8 cellular contexts compared by ENCODE assay signal in the genomic region with DNA sequence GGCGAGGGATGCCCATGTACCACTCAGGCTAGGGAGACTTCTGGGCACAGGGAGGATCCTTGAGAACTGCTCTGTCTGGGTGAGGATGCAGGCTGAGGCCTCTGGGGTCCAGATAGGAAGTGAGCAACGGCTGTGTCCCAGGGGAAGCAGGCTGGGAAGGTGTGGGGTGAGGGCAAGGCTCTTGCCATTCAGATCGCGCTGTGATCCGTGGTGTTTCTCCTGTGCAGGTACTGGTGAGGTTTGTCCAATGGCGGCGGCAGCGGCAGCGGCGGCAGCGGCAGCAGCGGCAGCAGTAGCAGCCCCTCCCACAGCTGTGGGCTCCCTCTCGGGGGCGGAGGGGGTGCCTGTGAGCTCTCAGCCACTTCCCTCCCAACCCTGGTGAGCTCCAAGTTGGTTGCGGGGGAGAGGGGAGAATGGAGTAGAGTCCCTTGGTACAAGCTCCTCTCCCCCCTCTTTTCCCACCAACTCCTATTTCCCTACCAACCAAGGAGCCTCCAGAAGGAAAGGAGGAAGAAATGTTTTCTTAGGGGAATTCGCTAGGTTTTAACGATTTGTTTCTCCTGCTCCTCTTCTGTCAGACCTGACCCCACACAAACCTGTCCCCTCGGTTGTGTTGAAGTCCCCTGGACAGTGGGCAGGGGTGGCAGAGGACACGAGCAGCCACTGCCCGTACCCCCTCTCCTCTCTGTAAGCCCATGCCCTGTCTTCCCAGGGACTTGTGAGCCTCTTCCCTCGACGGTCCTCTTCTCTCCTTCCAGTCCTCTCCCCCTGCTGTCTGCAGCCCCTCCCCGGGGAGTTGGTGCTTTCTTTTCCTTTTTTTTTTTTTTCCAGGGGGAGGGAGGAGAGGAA. TPM values are rescaled to one million over a fixed set of nuclear protein-coding genes. Genes with fewer than 3 reads are reported as not detected.
DNase-seq lines count a peak whose midpoint lies in the region; ATAC-seq, FAIRE-seq and TF ChIP-seq lines count a peak whose summit lies in the region.

No MANE protein-coding gene starts in this region.

- H3K9me3 Mint-ChIP-seq in naive B cell = no peaks in the 10 kb centered on the region

- TF ChIP-seq EP300 in K562 (IDR thresholded peaks at IDR 0.05; ENCODE audit: low read length) = no peak

- ATAC-seq in K562 (peak; percentile 2; the same call in 1 of the 3 replicates), naive B cell (ENCODE audit: low read depth in 2 of 2) (no peak), GM19035 (IDR thresholded peaks at IDR 0.05; ENCODE audit: unreplicated experiment) (no peak), GM21576 (IDR thresholded peaks at IDR 0.05; ENCODE audit: unreplicated experiment) (no peak)

- POLR2A ChIA-PET in K562 (lab: Yijun Ruan, JAX) = interaction anchor here (0.7 to 1.3 kb wide), 5 partner anchors 8 to 110 kb away, joined by 3 to 4 read pairs (median 3); no protein-coding TSS in a partner anchor

- H2AFZ ChIP-seq in OCI-LY1 (ENCODE audit: low read length) (no peak overlapping the region), K562 (ENCODE audit: low read depth, low read length) (no peak overlapping the region)

- DNase-seq in ELF-1 (ENCODE audit: low read depth, low spot score) = peak; percentile 66
- peak in 2 of 4 experiments; percentile 53 to 65 for DNase-seq in K562 (ENCODE audit: extremely low read depth in 1 of 4, low spot score in 3 of 4)
- DNase-seq in naive B cell = no peak
- no peak for DNase-seq in DMS153 treated with DMSO at 0.1 percent for 48 hours (lab: John Stamatoyannopoulos, UW; ENCODE audit: unreplicated experiment)
- no peak for DNase-seq in AG08396 (ENCODE audit: low spot score)

- H3K27ac ChIP-seq in OCI-LY1 (ENCODE audit: low read depth, low read length, poor library complexity, severe bottlenecking) = no peak overlapping the region
- peak overlapping the region; percentile 88 for H3K27ac ChIP-seq in K562 (ENCODE audit: extremely low read depth, low read depth, low read length)

- H3K27me3 ChIP-seq in OCI-LY1 (ENCODE audit: insufficient read depth, low read length) (no peaks in the 10 kb centered on the region), K562 (ENCODE audit: control insufficient read depth in 2 of 2, insufficient read depth in 2 of 2, low read length in 2 of 2) (no peaks in the 10 kb centered on the region)

- TF ChIP-seq CTCF in OCI-LY1 (IDR thresholded peaks at IDR 0.05; ENCODE audit: low read length) = no peak
- TF ChIP-seq CTCF in K562 (IDR thresholded peaks at IDR 0.05 in 2 of 3, conservative IDR thresholded peaks at IDR 0.05 in 1 of 3; ENCODE audit: insufficient read depth in 2 of 3, low read depth in 1 of 3, low read length in 3 of 3) = no peak

- FAIRE-seq in K562 (lab: Jason Lieb, UNC) = peak; percentile 75

- H3K4me3 ChIP-seq in OCI-LY1 (ENCODE audit: low read depth, low read length, poor library complexity, severe bottlenecking) = peak overlapping the region; percentile 68
- peak overlapping the region; percentile 60 for H3K4me3 ChIP-seq in K562

- peak overlapping the region in 2 of 6 donors; percentile 42 to 86 for H3K27ac Mint-ChIP-seq in naive B cell

- no TSS peak for BruUV-seq in K562 (replicated peaks; lab: Mats Ljungman, UMichigan)

- in situ Hi-C loops in K562 (cut with MboI) = no loop called here

- CTCF ChIA-PET in K562 (lab: Yijun Ruan, JAX; ENCODE audit: low intra/inter-chr PET ratio) = no interaction called here

- H4K20me1 ChIP-seq in OCI-LY1 (ENCODE audit: insufficient read depth, low read length) (no peaks in the 10 kb centered on the region), K562 (replicated peaks; ENCODE audit: control insufficient read depth, insufficient read depth, low read length) (peaks cover 23% of the 10 kb centered on the region; the same call in 1 of the 2 replicates)

- H3K4me1 Mint-ChIP-seq in naive B cell = peaks cover 45 to 52% (median 51%) of the 10 kb centered on the region in 3 donors

- H3K27me3 Mint-ChIP-seq in naive B cell = peaks cover 0 to 11% (median 6%) of the 10 kb centered on the region in 3 donors

- peaks cover 56% of the 10 kb centered on the region for H3K4me1 ChIP-seq in OCI-LY1 (ENCODE audit: insufficient read depth, low read length, severe bottlenecking)
- H3K4me1 ChIP-seq in K562 (replicated peaks in 1 of 2; ENCODE audit: control insufficient read depth in 2 of 2, insufficient read depth in 2 of 2, low read length in 2 of 2) = peaks cover 40 to 83% of the 10 kb centered on the region in 2 experiments

- H3F3A ChIP-seq in OCI-LY1 (ENCODE audit: insufficient read depth, low read length) = no peaks in the 10 kb centered on the region

- H3K9me1 ChIP-seq in K562 (ENCODE audit: control insufficient read depth, insufficient read depth, low read length) = no peaks in the 10 kb centered on the region

- H3K79me2 ChIP-seq in OCI-LY1 (ENCODE audit: insufficient read depth, low read length) (no peaks in the 10 kb centered on the region), K562 (ENCODE audit: control insufficient read depth, insufficient read depth, low read length) (peaks cover 40% of the 10 kb centered on the region)

- TF ChIP-seq RAD21 in K562 (CRISPR knock-in tag; conservative IDR thresholded peaks at IDR 0.05 in 1 of 2, IDR thresholded peaks at IDR 0.05 in 1 of 2) = no peak

- H3K36me3 ChIP-seq in OCI-LY1 (ENCODE audit: insufficient read depth, low read length) (peaks cover 37% of the 10 kb centered on the region), K562 (ENCODE audit: control insufficient read depth, insufficient read depth, low read length) (peaks cover 36% of the 10 kb centered on the region)

- peak overlapping the region in 6 of 8 donors; percentile 57 to 89 (median 69) for H3K4me3 Mint-ChIP-seq in naive B cell

- peak overlapping the region; percentile 81 for H3K4me2 ChIP-seq in OCI-LY1 (ENCODE audit: low read length)
- H3K4me2 ChIP-seq in K562 (ENCODE audit: insufficient read depth, low read length) = peak overlapping the region; percentile 91

- no peaks in the 10 kb centered on the region for H3K9me3 ChIP-seq in OCI-LY1 (ENCODE audit: low read length)
- no peaks in the 10 kb centered on the region for H3K9me3 ChIP-seq in K562 (replicated peaks; ENCODE audit: control insufficient read depth, insufficient read depth, low read depth, low read length)

- H3K9me2 ChIP-seq in OCI-LY1 (ENCODE audit: low read depth, low read length) = no peaks in the 10 kb centered on the region

- H3K36me3 Mint-ChIP-seq in naive B cell = peaks cover 0 to 7% of the 10 kb centered on the region in 2 donors

- TF ChIP-seq POLR2A in K562 (conservative IDR thresholded peaks at IDR 0.05) = no peak

- intact Hi-C loops in K562 (cut with micrococcal nuclease) = loop anchor here (10.0 kb wide), 1 partner anchor 215 kb away; the partner anchor contains the start of gene C16orf92

- 15% methylated on average over 15 of the region's 23 CpGs for WGBS in K562 (ENCODE audit: insufficient coverage, low coverage, missing lambda C conversion rate)

- peak overlapping the region; percentile 74; the same call in 1 of the 2 replicates for H3K9ac ChIP-seq in OCI-LY1 (ENCODE audit: low read length)
- peak overlapping the region; percentile 30 to 100; a peak in 3 of 4 replicates for H3K9ac ChIP-seq in K562 (ENCODE audit: insufficient read depth in 1 of 2, low read depth in 2 of 2, low read length in 2 of 2)

RNA-seq across cellular contexts. Expression of gene PRRT2, which starts 1.9 kb away (rescaled TPM):
- 2.5 and 4.2 TPM in 2 replicates for total RNA-seq in K562 (2011; cell fraction: chromatin; rRNA removed; ENCODE audit: low replicate concordance)
- total RNA-seq in K562 (2011; cell fraction: nucleolus; rRNA removed) = 1.7 and 2.8 TPM in 2 replicates
- total RNA-seq in K562 (2011; cell fraction: nucleoplasm; rRNA removed) = 2.1 and 6.5 TPM in 2 replicates
- 0.16 and 0.27 TPM in 2 replicates for total RNA-seq in K562 (2014; rRNA removed)
- 0.11 TPM in 1 of 2 replicates, not detected in the other for total RNA-seq in K562 (2014; rRNA removed; fragmentation: Illumina TruSeq; extraction: Trizol)
- 0.25 and 0.38 TPM in 2 replicates for total RNA-seq in K562 (2015; rRNA removed; fragmentation: Illumina TruSeq; extraction: Trizol)
- total RNA-seq in K562 (2021) = 0.69 and 1.2 TPM in 2 replicates
- polyA plus RNA-seq in K562 (2011; rRNA removed) = 0.42 and 0.96 TPM in 2 replicates
- 0.48 and 0.60 TPM in 2 replicates for polyA plus RNA-seq in K562 (2011; cell fraction: cytosol; rRNA removed)
- 9.4 and 12.9 TPM in 2 replicates for polyA plus RNA-seq in K562 (2011; cell fraction: nucleus; rRNA removed)
- 0.72 and 1.4 TPM in 2 replicates for polyA plus RNA-seq in K562 (2012)
- polyA plus RNA-seq in K562 (2014; fragmentation: Illumina TruSeq; extraction: Trizol) = 0.28 and 0.46 TPM in 2 replicates
- polyA plus RNA-seq in K562 (2014; fragmentation: Nextera tagmentation; extraction: Ambion mirVana) = not detected
- polyA plus RNA-seq in K562 (2014; rRNA removed) = 0.81 and 1.0 TPM in 2 replicates
- 0.25 and 0.30 TPM in 2 replicates for polyA minus RNA-seq in K562 (2011; rRNA and poly(A)+ RNA removed)
- polyA minus RNA-seq in K562 (2011; cell fraction: cytosol; rRNA and poly(A)+ RNA removed) = not detected in 2 replicates
- polyA minus RNA-seq in K562 (2011; cell fraction: nucleus; rRNA and poly(A)+ RNA removed) = 1.3 and 1.6 TPM in 2 replicates
- polyA plus RNA-seq in naive B cell (ENCODE audit: low read depth in 6 of 6) = under 1 TPM in 2 of 6 donors, not detected in 4; 0.10 to 0.97 TPM

RNA-seq across cellular contexts. Expression of gene MAZ, which starts 3.7 kb away (rescaled TPM):
- 95.3 and 227 TPM in 2 replicates for total RNA-seq in K562 (2011; cell fraction: chromatin; rRNA removed; ENCODE audit: low replicate concordance)
- total RNA-seq in K562 (2011; cell fraction: nucleolus; rRNA removed) = 242 and 255 TPM in 2 replicates
- 165 and 167 TPM in 2 replicates for total RNA-seq in K562 (2011; cell fraction: nucleoplasm; rRNA removed)
- total RNA-seq in K562 (2014; rRNA removed) = 414 and 504 TPM in 2 replicates
- total RNA-seq in K562 (2014; rRNA removed; fragmentation: Illumina TruSeq; extraction: Trizol) = 196 and 250 TPM in 2 replicates
- 378 and 386 TPM in 2 replicates for total RNA-seq in K562 (2015; rRNA removed; fragmentation: Illumina TruSeq; extraction: Trizol)
- 518 and 532 TPM in 2 replicates for total RNA-seq in K562 (2021)
- polyA plus RNA-seq in K562 (2011; rRNA removed) = 216 and 275 TPM in 2 replicates
- 302 and 460 TPM in 2 replicates for polyA plus RNA-seq in K562 (2011; cell fraction: cytosol; rRNA removed)
- 274 and 319 TPM in 2 replicates for polyA plus RNA-seq in K562 (2011; cell fraction: nucleus; rRNA removed)
- polyA plus RNA-seq in K562 (2012) = 576 and 597 TPM in 2 replicates
- polyA plus RNA-seq in K562 (2014; fragmentation: Illumina TruSeq; extraction: Trizol) = 420 and 592 TPM in 2 replicates
- 10 to 100 TPM; 45.4 to 59.3 TPM for polyA plus RNA-seq in K562 (2014; fragmentation: Nextera tagmentation; extraction: Ambion mirVana)
- 225 and 259 TPM in 2 replicates for polyA plus RNA-seq in K562 (2014; rRNA removed)
- polyA minus RNA-seq in K562 (2011; rRNA and poly(A)+ RNA removed) = 238 and 356 TPM in 2 replicates
- polyA minus RNA-seq in K562 (2011; cell fraction: cytosol; rRNA and poly(A)+ RNA removed) = 360 and 377 TPM in 2 replicates
- polyA minus RNA-seq in K562 (2011; cell fraction: nucleus; rRNA and poly(A)+ RNA removed) = 72.8 and 95.2 TPM in 2 replicates
- 10 to 100 TPM; 16.1 to 30.6 (median 23.2) TPM for polyA plus RNA-seq in naive B cell (ENCODE audit: low read depth in 6 of 6)

RNA-seq across cellular contexts. Expression of gene PAGR1, which starts 5.9 kb away (rescaled TPM):
- 8.4 and 14.4 TPM in 2 replicates for total RNA-seq in K562 (2011; cell fraction: chromatin; rRNA removed; ENCODE audit: low replicate concordance)
- total RNA-seq in K562 (2011; cell fraction: nucleolus; rRNA removed) = 14.2 and 16.0 TPM in 2 replicates
- total RNA-seq in K562 (2011; cell fraction: nucleoplasm; rRNA removed) = 11.1 and 12.8 TPM in 2 replicates
- total RNA-seq in K562 (2014; rRNA removed) (58.2 and 68.3 TPM in 2 replicates), K562 (2014; rRNA removed; fragmentation: Illumina TruSeq; extraction: Trizol) (16.5 and 16.8 TPM in 2 replicates), K562 (2015; rRNA removed; fragmentation: Illumina TruSeq; extraction: Trizol) (40.7 and 42.2 TPM in 2 replicates), K562 (2021) (33.3 and 36.0 TPM in 2 replicates)
- polyA plus RNA-seq in K562 (2011; rRNA removed) (15.4 and 16.6 TPM in 2 replicates), K562 (2014; fragmentation: Illumina TruSeq; extraction: Trizol) (15.7 and 26.0 TPM in 2 replicates), K562 (2014; fragmentation: Nextera tagmentation; extraction: Ambion mirVana) (1 to 10 TPM; 1.4 to 4.5 TPM), K562 (2014; rRNA removed) (42.8 and 51.3 TPM in 2 replicates), naive B cell (ENCODE audit: low read depth in 6 of 6) (10 to 100 TPM; 35.5 to 51.5 (median 46.9) TPM)
- 16.9 and 23.2 TPM in 2 replicates for polyA plus RNA-seq in K562 (2011; cell fraction: cytosol; rRNA removed)
- polyA plus RNA-seq in K562 (2011; cell fraction: nucleus; rRNA removed) = 11.9 and 16.8 TPM in 2 replicates
- polyA plus RNA-seq in K562 (2012) = 21.5 and 32.5 TPM in 2 replicates
- polyA minus RNA-seq in K562 (2011; rRNA and poly(A)+ RNA removed) = 5.3 and 7.0 TPM in 2 replicates
- 7.3 and 12.9 TPM in 2 replicates for polyA minus RNA-seq in K562 (2011; cell fraction: cytosol; rRNA and poly(A)+ RNA removed)
- polyA minus RNA-seq in K562 (2011; cell fraction: nucleus; rRNA and poly(A)+ RNA removed) = 10.0 and 13.6 TPM in 2 replicates

RNA-seq across cellular contexts. Expression of gene MVP, which starts 10.2 kb away (rescaled TPM):
- total RNA-seq in K562 (2011; cell fraction: chromatin; rRNA removed; ENCODE audit: low replicate concordance) = 2.1 and 2.7 TPM in 2 replicates
- total RNA-seq in K562 (2011; cell fraction: nucleolus; rRNA removed) = 0.83 and 2.1 TPM in 2 replicates
- 1.6 and 6.8 TPM in 2 replicates for total RNA-seq in K562 (2011; cell fraction: nucleoplasm; rRNA removed)
- 0.53 and 1.00 TPM in 2 replicates for total RNA-seq in K562 (2014; rRNA removed)
- total RNA-seq in K562 (2014; rRNA removed; fragmentation: Illumina TruSeq; extraction: Trizol) = 0.41 and 0.65 TPM in 2 replicates
- 0.76 and 0.98 TPM in 2 replicates for total RNA-seq in K562 (2015; rRNA removed; fragmentation: Illumina TruSeq; extraction: Trizol)
- 1.4 and 1.9 TPM in 2 replicates for total RNA-seq in K562 (2021)
- 0.39 and 1.1 TPM in 2 replicates for polyA plus RNA-seq in K562 (2011; rRNA removed)
- polyA plus RNA-seq in K562 (2011; cell fraction: cytosol; rRNA removed) = 0.21 and 0.86 TPM in 2 replicates
- 2.9 and 3.4 TPM in 2 replicates for polyA plus RNA-seq in K562 (2011; cell fraction: nucleus; rRNA removed)
- 2.1 and 3.5 TPM in 2 replicates for polyA plus RNA-seq in K562 (2012)
- 0.43 and 0.69 TPM in 2 replicates for polyA plus RNA-seq in K562 (2014; fragmentation: Illumina TruSeq; extraction: Trizol)
- not detected for polyA plus RNA-seq in K562 (2014; fragmentation: Nextera tagmentation; extraction: Ambion mirVana)
- 0.66 and 1.1 TPM in 2 replicates for polyA plus RNA-seq in K562 (2014; rRNA removed)
- polyA minus RNA-seq in K562 (2011; rRNA and poly(A)+ RNA removed) = 0.53 and 1.0 TPM in 2 replicates
- polyA minus RNA-seq in K562 (2011; cell fraction: cytosol; rRNA and poly(A)+ RNA removed) = 2.4 and 2.7 TPM in 2 replicates
- polyA minus RNA-seq in K562 (2011; cell fraction: nucleus; rRNA and poly(A)+ RNA removed) = 0.94 and 2.2 TPM in 2 replicates
- polyA plus RNA-seq in naive B cell (ENCODE audit: low read depth in 6 of 6) = 10 to 100 TPM; 39.7 to 61.4 (median 43.9) TPM

RNA-seq across cellular contexts. Expression of gene KIF22, which starts 19.5 kb away (rescaled TPM):
- total RNA-seq in K562 (2011; cell fraction: chromatin; rRNA removed; ENCODE audit: low replicate concordance) = 212 and 457 TPM in 2 replicates
- total RNA-seq in K562 (2011; cell fraction: nucleolus; rRNA removed) = 330 and 338 TPM in 2 replicates
- 225 and 251 TPM in 2 replicates for total RNA-seq in K562 (2011; cell fraction: nucleoplasm; rRNA removed)
- total RNA-seq in K562 (2014; rRNA removed) = 131 and 146 TPM in 2 replicates
- total RNA-seq in K562 (2014; rRNA removed; fragmentation: Illumina TruSeq; extraction: Trizol) = 84.2 and 106 TPM in 2 replicates
- total RNA-seq in K562 (2015; rRNA removed; fragmentation: Illumina TruSeq; extraction: Trizol) = 115 and 117 TPM in 2 replicates
- 146 and 156 TPM in 2 replicates for total RNA-seq in K562 (2021)
- polyA plus RNA-seq in K562 (2011; rRNA removed) = 232 and 251 TPM in 2 replicates
- 202 and 227 TPM in 2 replicates for polyA plus RNA-seq in K562 (2011; cell fraction: cytosol; rRNA removed)
- 549 and 656 TPM in 2 replicates for polyA plus RNA-seq in K562 (2011; cell fraction: nucleus; rRNA removed)
- 111 and 163 TPM in 2 replicates for polyA plus RNA-seq in K562 (2012)
- 144 and 171 TPM in 2 replicates for polyA plus RNA-seq in K562 (2014; fragmentation: Illumina TruSeq; extraction: Trizol)
- polyA plus RNA-seq in K562 (2014; fragmentation: Nextera tagmentation; extraction: Ambion mirVana) = 10 to 100 TPM in 1 of 2 experiments, 1 to 10 TPM in 1; 8.7 to 18.2 TPM
- 180 and 185 TPM in 2 replicates for polyA plus RNA-seq in K562 (2014; rRNA removed)
- 154 and 186 TPM in 2 replicates for polyA minus RNA-seq in K562 (2011; rRNA and poly(A)+ RNA removed)
- 92.9 and 122 TPM in 2 replicates for polyA minus RNA-seq in K562 (2011; cell fraction: cytosol; rRNA and poly(A)+ RNA removed)
- polyA minus RNA-seq in K562 (2011; cell fraction: nucleus; rRNA and poly(A)+ RNA removed) = 267 and 269 TPM in 2 replicates
- 10 to 100 TPM; 24.0 to 29.6 (median 26.3) TPM for polyA plus RNA-seq in naive B cell (ENCODE audit: low read depth in 6 of 6)
